Comparison of ENCODE assay signal across 13 cellular contexts in the genomic region with DNA sequence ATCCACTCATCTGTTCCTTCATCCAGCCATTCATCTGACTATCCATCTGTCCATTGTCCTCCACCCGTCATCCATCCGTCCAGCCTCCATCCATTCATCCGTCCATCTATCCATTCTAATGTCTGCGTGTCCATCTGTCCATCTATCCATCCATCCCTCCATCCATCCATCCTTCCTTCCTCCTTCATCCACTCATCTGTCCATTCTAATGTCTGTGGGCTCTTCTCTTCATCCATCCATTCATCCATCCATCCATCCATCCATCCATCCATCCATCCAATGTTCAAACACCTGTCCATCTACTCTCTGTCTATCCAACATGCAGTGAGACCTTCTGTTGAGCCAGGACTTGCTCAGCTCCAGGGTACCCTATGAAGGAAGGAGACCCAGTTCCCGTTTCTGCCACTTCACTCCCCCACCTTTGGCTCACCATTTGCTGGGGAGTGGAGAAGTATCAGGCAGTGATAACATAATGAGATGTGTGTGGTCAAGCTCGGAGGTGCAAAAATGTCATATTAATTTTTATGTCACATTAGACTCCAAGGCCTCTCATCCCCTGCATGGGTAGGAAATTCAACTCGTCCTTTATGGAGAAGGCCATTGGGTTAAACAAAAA. TPM values are rescaled to one million over a fixed set of nuclear protein-coding genes. Genes with fewer than 3 reads are reported as not detected.
DNase-seq lines count a peak whose midpoint lies in the region; ATAC-seq and TF ChIP-seq lines count a peak whose summit lies in the region.
"Had no signal": no experiment of that assay in that cellular context is flagged by ENCODE, and none has a peak within 500 bp of the region (broad histone marks: within the 10 kb centered on the region; RNA-seq: fewer than 3 reads in every experiment).

No MANE protein-coding gene starts in this region.

- WGBS in suprapubic skin, result 82% methylated on average over 7 of the region's 7 CpGs

- no peak overlapping the region for H3K4me3 ChIP-seq in skin epidermis
- no peak overlapping the region for H3K4me3 ChIP-seq in suprapubic skin
- H3K4me3 ChIP-seq: body of pancreas, MG63, thoracic aorta had no signal

- TF ChIP-seq POLR2A in suprapubic skin (IDR thresholded peaks at IDR 0.05), result no peak

- peak overlapping the region; percentile 90 for H3K27ac ChIP-seq in KOPT-K1 (ENCODE audit: low read depth, low read length, poor library complexity, severe bottlenecking)
- H3K27ac ChIP-seq in skin epidermis, result peak overlapping the region in 19 of 21 experiments; percentile 4 to 95 (median 52)
- H3K27ac ChIP-seq in suprapubic skin, result no peak overlapping the region
- H3K27ac ChIP-seq: 22Rv1, thoracic aorta had no signal

- H3K4me1 ChIP-seq in suprapubic skin, result peaks cover 12% of the 10 kb centered on the region
- H3K4me1 ChIP-seq: body of pancreas had no signal

- H3K36me3 Mint-ChIP-seq in T-helper 1 cell treated with Interleukin-12 subunit alpha and Interleukin-12 subunit beta and Interleukin-4 antibody, amounts not matched to agents 30 μg/mL and 1 μg/mL, for 36 hours (ENCODE audit: low read depth), result peaks cover 7% of the 10 kb centered on the region
- peaks cover 11% of the 10 kb centered on the region for H3K36me3 Mint-ChIP-seq in activated naive CD8-positive, alpha-beta T cell treated with anti-CD3 and anti-CD28 coated beads, Interleukin-2, amount 10 ng/mL, durations not matched to agents 7 days and 5 days

- DNase-seq in T-helper 1 cell (no peak), suprapubic skin (ENCODE audit: low spot score in 2 of 2) (no peak)
- no peak for DNase-seq in activated naive CD8-positive, alpha-beta T cell treated with anti-CD3 and anti-CD28 coated beads, Interleukin-2, amount 10 ng/mL, durations not matched to agents 7 days and 5 days

- peaks cover 5% of the 10 kb centered on the region for H3K9me3 ChIP-seq in KOPT-K1 (ENCODE audit: insufficient read depth, low read length, poor library complexity, severe bottlenecking)
- no peaks in the 10 kb centered on the region for H3K9me3 ChIP-seq in suprapubic skin
- H3K9me3 ChIP-seq: body of pancreas, thoracic aorta had no signal

- ATAC-seq in activated naive CD8-positive, alpha-beta T cell treated with anti-CD3 and anti-CD28 coated beads, Interleukin-2, amount 10 ng/mL, durations not matched to agents 7 days and 5 days (ENCODE audit: low read depth), result no peak
- ATAC-seq in GM19023 (IDR thresholded peaks at IDR 0.05; ENCODE audit: unreplicated experiment), result no peak
- no peak for ATAC-seq in HG02870 (IDR thresholded peaks at IDR 0.05; ENCODE audit: unreplicated experiment)

- peak overlapping the region; percentile 91 for H3K27ac Mint-ChIP-seq in T-helper 1 cell treated with Interleukin-12 subunit alpha and Interleukin-12 subunit beta and Interleukin-4 antibody, amounts not matched to agents 30 μg/mL and 1 μg/mL, for 36 hours
- H3K27ac Mint-ChIP-seq in activated naive CD8-positive, alpha-beta T cell treated with anti-CD3 and anti-CD28 coated beads, Interleukin-2, amount 10 ng/mL, durations not matched to agents 7 days and 5 days, result peak overlapping the region; percentile 93

- peaks cover 38% of the 10 kb centered on the region for H3K4me1 Mint-ChIP-seq in T-helper 1 cell treated with Interleukin-12 subunit alpha and Interleukin-12 subunit beta and Interleukin-4 antibody, amounts not matched to agents 30 μg/mL and 1 μg/mL, for 36 hours (ENCODE audit: low read depth)
- H3K4me1 Mint-ChIP-seq in activated naive CD8-positive, alpha-beta T cell treated with anti-CD3 and anti-CD28 coated beads, Interleukin-2, amount 10 ng/mL, durations not matched to agents 7 days and 5 days, result peaks cover 56% of the 10 kb centered on the region

- H3K4me3 Mint-ChIP-seq in T-helper 1 cell treated with Interleukin-12 subunit alpha and Interleukin-12 subunit beta and Interleukin-4 antibody, amounts not matched to agents 30 μg/mL and 1 μg/mL, for 36 hours, result peak overlapping the region; percentile 73
- H3K4me3 Mint-ChIP-seq in activated naive CD8-positive, alpha-beta T cell treated with anti-CD3 and anti-CD28 coated beads, Interleukin-2, amount 10 ng/mL, durations not matched to agents 7 days and 5 days, result peak overlapping the region; percentile 77
- H3K4me3 Mint-ChIP-seq: naive B cell had no signal

- no peaks in the 10 kb centered on the region for H3K27me3 Mint-ChIP-seq in T-helper 1 cell treated with Interleukin-12 subunit alpha and Interleukin-12 subunit beta and Interleukin-4 antibody, amounts not matched to agents 30 μg/mL and 1 μg/mL, for 36 hours (ENCODE audit: low read depth)
- no peaks in the 10 kb centered on the region for H3K27me3 Mint-ChIP-seq in activated naive CD8-positive, alpha-beta T cell treated with anti-CD3 and anti-CD28 coated beads, Interleukin-2, amount 10 ng/mL, durations not matched to agents 7 days and 5 days

- TF ChIP-seq CTCF in suprapubic skin (IDR thresholded peaks at IDR 0.05), result no peak

- H3K27me3 ChIP-seq in suprapubic skin, result no peaks in the 10 kb centered on the region
- H3K27me3 ChIP-seq: body of pancreas, MG63 had no signal

- POLR2A ChIA-PET in activated naive CD8-positive, alpha-beta T cell treated with anti-CD3 and anti-CD28 coated beads, Interleukin-2, amount 10 ng/mL, durations not matched to agents 7 days and 5 days (lab: Charles Lee), result interaction anchor here (0.9 to 5.1 kb wide), 8 partner anchors 10 to 144 kb away, joined by 3 to 60 read pairs (median 20); a partner anchor contains a TSS

- H3K9me3 Mint-ChIP-seq in T-helper 1 cell treated with Interleukin-12 subunit alpha and Interleukin-12 subunit beta and Interleukin-4 antibody, amounts not matched to agents 30 μg/mL and 1 μg/mL, for 36 hours, result peaks cover 10% of the 10 kb centered on the region
- H3K9me3 Mint-ChIP-seq in activated naive CD8-positive, alpha-beta T cell treated with anti-CD3 and anti-CD28 coated beads, Interleukin-2, amount 10 ng/mL, durations not matched to agents 7 days and 5 days, result peaks cover 5% of the 10 kb centered on the region

- TF ChIP-seq EP300 in suprapubic skin (IDR thresholded peaks at IDR 0.05), result no peak

- H3K36me3 ChIP-seq in KOPT-K1 (ENCODE audit: insufficient read depth, low read length) (no peaks in the 10 kb centered on the region), suprapubic skin (no peaks in the 10 kb centered on the region)
- H3K36me3 ChIP-seq: MG63, thoracic aorta had no signal

RNA-seq across cellular contexts. Expression of a gene that starts 36.5 kb away (rescaled TPM):
- 1 to 10 TPM; 4.3 to 5.6 TPM for total RNA-seq in activated naive CD8-positive, alpha-beta T cell treated with anti-CD3 and anti-CD28 coated beads, Interleukin-2, amount 10 ng/mL, durations not matched to agents 7 days and 5 days
- 100 to 1,000 TPM; 107 to 202 (median 139) TPM for total RNA-seq in suprapubic skin

RNA-seq across cellular contexts. Expression of a gene that starts 49.5 kb away (rescaled TPM):
- 10 to 100 TPM; 14.3 to 15.7 TPM for total RNA-seq in activated naive CD8-positive, alpha-beta T cell treated with anti-CD3 and anti-CD28 coated beads, Interleukin-2, amount 10 ng/mL, durations not matched to agents 7 days and 5 days
- under 1 TPM in 3 of 4 donors, not detected in 1; 0.16 to 0.53 (median 0.16) TPM for total RNA-seq in suprapubic skin

RNA-seq across cellular contexts. Expression of a gene that starts 55.6 kb away (rescaled TPM):
- 10 to 100 TPM; 11.3 to 15.1 TPM for total RNA-seq in activated naive CD8-positive, alpha-beta T cell treated with anti-CD3 and anti-CD28 coated beads, Interleukin-2, amount 10 ng/mL, durations not matched to agents 7 days and 5 days
- 10 to 100 TPM in 1 of 4 donors, 1 to 10 TPM in 3; 7.1 to 11.5 (median 8.5) TPM for total RNA-seq in suprapubic skin

Comparison
In these comparisons a context has a peak if more than half of its experiments do, and no peak if none do; other contexts are left out.
1. RNA of a gene that starts 36.5 kb away (total RNA-seq): 107 to 202 TPM in suprapubic skin; 4.3 to 5.6 TPM in activated naive CD8-positive, alpha-beta T cell treated with anti-CD3 and anti-CD28 coated beads, Interleukin-2, amount 10 ng/mL, durations not matched to agents 7 days and 5 days; every median in the first group is over 10 times any median in the second.
2. RNA of a gene that starts 49.5 kb away (total RNA-seq): 14.3 to 15.7 TPM in activated naive CD8-positive, alpha-beta T cell treated with anti-CD3 and anti-CD28 coated beads, Interleukin-2, amount 10 ng/mL, durations not matched to agents 7 days and 5 days; 0.16 to 0.53 TPM in suprapubic skin; every median in the first group is over 10 times any median in the second.